ENCODE assay signal across 8 cellular contexts in the genomic region with DNA sequence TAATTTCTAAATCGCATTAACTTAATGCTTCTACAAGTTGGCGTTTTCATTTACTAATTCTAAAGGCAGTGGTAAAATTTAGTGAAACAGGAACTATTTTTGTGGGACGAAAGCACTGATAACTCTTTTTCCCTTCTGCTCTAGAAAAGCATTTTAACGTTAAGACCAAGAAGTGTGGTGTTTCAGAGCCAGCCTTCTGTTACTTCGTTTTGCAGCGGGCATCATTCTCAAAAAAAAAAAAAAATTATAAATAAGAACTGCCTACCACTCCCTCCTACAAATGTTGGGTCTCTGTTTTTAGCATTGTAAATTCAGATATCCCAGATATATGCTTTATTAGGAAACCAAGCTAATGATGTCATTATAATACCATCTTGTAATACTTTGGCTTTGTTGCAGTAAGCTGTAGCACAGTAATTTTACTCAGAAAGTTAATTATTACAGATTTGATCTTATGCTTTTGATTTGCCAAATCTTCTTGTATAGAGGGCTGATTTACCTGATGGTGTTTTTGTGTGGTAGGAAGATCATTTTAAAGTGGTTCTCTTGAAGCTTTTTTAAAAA. TPM values are rescaled to one million over a fixed set of nuclear protein-coding genes. Genes with fewer than 3 reads are reported as not detected.
DNase-seq lines count a peak whose midpoint lies in the region; ATAC-seq, FAIRE-seq and TF ChIP-seq lines count a peak whose summit lies in the region.

No MANE protein-coding gene starts in this region.

- peaks cover 37% of the 10 kb centered on the region for H3K4me1 Mint-ChIP-seq in activated T-cell treated with anti-CD3 and anti-CD28 coated beads, Interleukin-2, amount 50 U/mL, for 4 hours (ENCODE audit: low read depth)
- peaks cover 26% of the 10 kb centered on the region for H3K4me1 Mint-ChIP-seq in activated naive CD8-positive, alpha-beta T cell treated with anti-CD3 and anti-CD28 coated beads, Interleukin-2, amount 10 ng/mL, durations not matched to agents 7 days and 5 days

- H3K36me3 ChIP-seq in HepG2 (replicated peaks in 1 of 2; ENCODE audit: control insufficient read depth in 1 of 2, insufficient read depth in 2 of 2, low read length in 2 of 2) (no peaks in the 10 kb centered on the region), transverse colon (no peaks in the 10 kb centered on the region)

- POLR2A ChIA-PET in activated naive CD8-positive, alpha-beta T cell treated with anti-CD3 and anti-CD28 coated beads, Interleukin-2, amount 10 ng/mL, durations not matched to agents 7 days and 5 days (lab: Charles Lee) = interaction anchor here (0.7 to 1.7 kb wide), 5 partner anchors 15 to 1957 kb away, joined by 3 to 7 read pairs (median 4); no protein-coding TSS in a partner anchor
- POLR2A ChIA-PET in HepG2 (lab: Yijun Ruan, JAX) = no interaction called here

- intact Hi-C loops in HepG2 (cut with micrococcal nuclease; ENCODE audit: unreplicated experiment) = loop anchor here (10.0 kb wide), 1 partner anchor 80 kb away; no protein-coding TSS in a partner anchor
- intact Hi-C loops in transverse colon (cut with DNase I; ENCODE audit: low total_unique reads) = no loop called here

- TF ChIP-seq POLR2A in HepG2 (IDR thresholded peaks at IDR 0.05; ENCODE audit: insufficient read depth in 1 of 2, low read depth in 2 of 2, low read length in 2 of 2) (no peak), transverse colon (IDR thresholded peaks at IDR 0.05) (no peak)

- in situ Hi-C loops in HepG2 (cut with HindIII; ENCODE audit: extremely low pct_ligation_motif_present, low pct_unique_long_range_greater_than_20kb) (no loop called here), transverse colon (cut with MboI; ENCODE audit: low pct_ligation_motif_present in 1 of 4, low pct_unique_long_range_greater_than_20kb in 1 of 4, low sequenced_read_pairs in 3 of 4) (no loop called here)

- peaks cover 19% of the 10 kb centered on the region for H3K4me1 ChIP-seq in HepG2 (ENCODE audit: insufficient read depth, low read length)
- peaks cover 3 to 37% (median 21%) of the 10 kb centered on the region in 4 donors for H3K4me1 ChIP-seq in transverse colon

- no peak overlapping the region for H3K27ac ChIP-seq in HepG2 (ENCODE audit: extremely low read length, insufficient read depth, low read length)
- H3K27ac ChIP-seq in transverse colon = peak overlapping the region; percentile 96 to 99 (median 98)

- peak overlapping the region; percentile 58 for H2AFZ ChIP-seq in HepG2 (ENCODE audit: low read length)

- H3K27me3 ChIP-seq in HepG2 (ENCODE audit: control insufficient read depth in 1 of 2, insufficient read depth in 2 of 2, low read length in 2 of 2) (peaks cover 0 to 16% of the 10 kb centered on the region in 2 experiments; a peak in 2 of 5 replicates), transverse colon (no peaks in the 10 kb centered on the region)

- peak overlapping the region; percentile 86 for H3K9ac ChIP-seq in HepG2 (ENCODE audit: insufficient read depth, low read depth, low read length)

- peak overlapping the region; percentile 92 for H3K4me3 Mint-ChIP-seq in activated T-cell treated with anti-CD3 and anti-CD28 coated beads, Interleukin-2, amount 50 U/mL, for 4 hours
- H3K4me3 Mint-ChIP-seq in activated naive CD8-positive, alpha-beta T cell treated with anti-CD3 and anti-CD28 coated beads, Interleukin-2, amount 10 ng/mL, durations not matched to agents 7 days and 5 days = peak overlapping the region; percentile 93

- H4K20me1 ChIP-seq in HepG2 (ENCODE audit: insufficient read depth, low read length) = peaks cover 3% of the 10 kb centered on the region; the same call in 1 of the 2 replicates

- no TSS peak for BruUV-seq in HepG2 (replicated peaks; lab: Mats Ljungman, UMichigan)

- peaks cover 5% of the 10 kb centered on the region for H3K79me2 ChIP-seq in HepG2 (ENCODE audit: insufficient read depth, low read length)

- no peak for TF ChIP-seq RAD21 in HepG2 (CRISPR knock-in tag; IDR thresholded peaks at IDR 0.05)

- WGBS in HepG2 (ENCODE audit: low lambda C conversion rate) = 6% methylated on average over 6 of the region's 6 CpGs
- WGBS in transverse colon (ENCODE audit: low coverage in 1 of 2), 2 donors = 7 to 9% methylated on average over 6 of the region's 6 CpGs

- peak overlapping the region; percentile 98 for H3K4me2 ChIP-seq in HepG2 (ENCODE audit: low read depth, low read length)

- no peak for DNase-seq in activated T-cell treated with anti-CD3 and anti-CD28 coated beads, Interleukin-2, amount 50 U/mL, for 4 hours
- DNase-seq in activated T-cell treated with anti-CD3 and anti-CD28 coated beads for 4 hours = no peak
- DNase-seq in activated naive CD8-positive, alpha-beta T cell treated with anti-CD3 and anti-CD28 coated beads, Interleukin-2, amount 10 ng/mL, durations not matched to agents 7 days and 5 days = no peak
- DNase-seq in HepG2 (ENCODE audit: low spot score) = no peak
- DNase-seq in transverse colon = no peak
- DNase-seq in HTR-8/SVneo (ENCODE audit: insufficient read length, low spot score) = no peak

- H3K9me3 ChIP-seq in HepG2 (ENCODE audit: low read length) (no peaks in the 10 kb centered on the region), transverse colon (no peaks in the 10 kb centered on the region)

- CTCF ChIA-PET in HepG2 (lab: Yijun Ruan, JAX; ENCODE audit: low intra/inter-chr PET ratio, low total read pairs) = no interaction called here

- FAIRE-seq in HepG2 (lab: Jason Lieb, UNC) = no peak
- no peak for FAIRE-seq in HTR-8/SVneo (lab: Jason Lieb, UNC)

- TF ChIP-seq EP300 in HepG2 (IDR thresholded peaks at IDR 0.05; ENCODE audit: low read depth in 2 of 2, low read length in 2 of 2) (no peak), HepG2 (CRISPR knock-in tag; IDR thresholded peaks at IDR 0.05; ENCODE audit: borderline replicate concordance) (no peak), transverse colon (IDR thresholded peaks at IDR 0.05; ENCODE audit: low read depth) (no peak)

- H3K4me3 ChIP-seq in HepG2 (replicated peaks in 1 of 3; ENCODE audit: insufficient read depth in 1 of 3, low read depth in 2 of 3, low read length in 3 of 3) = peak overlapping the region; percentile 68 to 97 (median 79); a peak in 5 of 6 replicates
- H3K4me3 ChIP-seq in transverse colon = peak overlapping the region; percentile 89 to 96 (median 92)

- no peaks in the 10 kb centered on the region for H3K36me3 Mint-ChIP-seq in activated T-cell treated with anti-CD3 and anti-CD28 coated beads, Interleukin-2, amount 50 U/mL, for 4 hours (ENCODE audit: insufficient read depth)
- peaks cover 14% of the 10 kb centered on the region for H3K36me3 Mint-ChIP-seq in activated naive CD8-positive, alpha-beta T cell treated with anti-CD3 and anti-CD28 coated beads, Interleukin-2, amount 10 ng/mL, durations not matched to agents 7 days and 5 days

- no peak for ATAC-seq in activated T-cell treated with anti-CD3 and anti-CD28 coated beads, Interleukin-2, amount 50 U/mL, for 4 hours
- ATAC-seq in activated naive CD8-positive, alpha-beta T cell treated with anti-CD3 and anti-CD28 coated beads, Interleukin-2, amount 10 ng/mL, durations not matched to agents 7 days and 5 days (ENCODE audit: low read depth) = no peak
- no peak for ATAC-seq in HepG2
- ATAC-seq in GM18870 (IDR thresholded peaks at IDR 0.05; ENCODE audit: unreplicated experiment) = no peak
- no peak for ATAC-seq in GM21447 (IDR thresholded peaks at IDR 0.05; ENCODE audit: unreplicated experiment)

- H3K27ac Mint-ChIP-seq in activated naive CD8-positive, alpha-beta T cell treated with anti-CD3 and anti-CD28 coated beads, Interleukin-2, amount 10 ng/mL, durations not matched to agents 7 days and 5 days = peak overlapping the region; percentile 97

- TF ChIP-seq CTCF in HepG2 (CRISPR knock-in tag; IDR thresholded peaks at IDR 0.05) (no peak), transverse colon (IDR thresholded peaks at IDR 0.05) (no peak)

- H3K9me3 Mint-ChIP-seq in activated T-cell treated with anti-CD3 and anti-CD28 coated beads, Interleukin-2, amount 50 U/mL, for 4 hours = no peaks in the 10 kb centered on the region
- no peaks in the 10 kb centered on the region for H3K9me3 Mint-ChIP-seq in activated naive CD8-positive, alpha-beta T cell treated with anti-CD3 and anti-CD28 coated beads, Interleukin-2, amount 10 ng/mL, durations not matched to agents 7 days and 5 days

- no peaks in the 10 kb centered on the region for H3K27me3 Mint-ChIP-seq in activated T-cell treated with anti-CD3 and anti-CD28 coated beads, Interleukin-2, amount 50 U/mL, for 4 hours (ENCODE audit: low read depth)
- H3K27me3 Mint-ChIP-seq in activated naive CD8-positive, alpha-beta T cell treated with anti-CD3 and anti-CD28 coated beads, Interleukin-2, amount 10 ng/mL, durations not matched to agents 7 days and 5 days = no peaks in the 10 kb centered on the region

RNA-seq across cellular contexts. Expression of a gene that starts 1.6 kb away (rescaled TPM):
- total RNA-seq in activated T-cell treated with anti-CD3 and anti-CD28 coated beads, Interleukin-2, amount 50 U/mL, for 4 hours = 10 to 100 TPM; 43.5 to 57.1 (median 50.0) TPM
- 100 to 1,000 TPM; 125 to 136 TPM for total RNA-seq in activated naive CD8-positive, alpha-beta T cell treated with anti-CD3 and anti-CD28 coated beads, Interleukin-2, amount 10 ng/mL, durations not matched to agents 7 days and 5 days
- total RNA-seq in HepG2 (2016; rRNA removed; fragmentation: Illumina TruSeq; extraction: Trizol) (19.2 and 22.9 TPM in 2 replicates), transverse colon (100 to 1,000 TPM; 117 to 219 (median 134) TPM)
- 2.5 and 2.8 TPM in 2 replicates for total RNA-seq in HepG2 (2016; cell fraction: cytosol; rRNA removed; fragmentation: Illumina TruSeq; extraction: Trizol; ENCODE audit: low read depth)
- total RNA-seq in HepG2 (2016; cell fraction: insoluble cytoplasmic fraction; rRNA removed; fragmentation: Illumina TruSeq; extraction: Trizol) = 19.4 and 20.2 TPM in 2 replicates
- 8.4 and 11.5 TPM in 2 replicates for total RNA-seq in HepG2 (2016; cell fraction: membrane; rRNA removed; fragmentation: Illumina TruSeq; extraction: Trizol)
- total RNA-seq in HepG2 (2016; cell fraction: nucleus; rRNA removed; fragmentation: Illumina TruSeq; extraction: Trizol) = 23.7 and 30.6 TPM in 2 replicates
- 8.4 and 10.1 TPM in 2 replicates for polyA plus RNA-seq in HepG2 (2011; rRNA removed)
- 3.7 and 6.5 TPM in 2 replicates for polyA plus RNA-seq in HepG2 (2011; cell fraction: cytosol; rRNA removed)
- 5.4 and 8.6 TPM in 2 replicates for polyA plus RNA-seq in HepG2 (2011; cell fraction: nucleus; rRNA removed)
- polyA plus RNA-seq in HepG2 (2012) = 9.3 and 12.0 TPM in 2 replicates
- polyA plus RNA-seq in HepG2 (2016; cell fraction: cytosol; fragmentation: Illumina TruSeq; extraction: Trizol; ENCODE audit: low read depth) = 0.66 and 0.68 TPM in 2 replicates
- 8.4 and 8.9 TPM in 2 replicates for polyA plus RNA-seq in HepG2 (2016; cell fraction: insoluble cytoplasmic fraction; fragmentation: Illumina TruSeq; extraction: Trizol; ENCODE audit: low read depth)
- polyA plus RNA-seq in HepG2 (2016; cell fraction: membrane; fragmentation: Illumina TruSeq; extraction: Trizol; ENCODE audit: low read depth) = 3.1 and 3.2 TPM in 2 replicates
- polyA plus RNA-seq in HepG2 (2016; cell fraction: nucleus; fragmentation: Illumina TruSeq; extraction: Trizol; ENCODE audit: insufficient read depth, low read depth) = 14.9 and 17.4 TPM in 2 replicates
- 10.8 and 12.8 TPM in 2 replicates for polyA minus RNA-seq in HepG2 (2011; rRNA and poly(A)+ RNA removed; ENCODE audit: low replicate concordance)
- polyA minus RNA-seq in HepG2 (2011; cell fraction: cytosol; rRNA and poly(A)+ RNA removed) = 14.7 and 22.1 TPM in 2 replicates
- 31.4 and 35.9 TPM in 2 replicates for polyA minus RNA-seq in HepG2 (2011; cell fraction: nucleus; rRNA and poly(A)+ RNA removed)
